In genomic region chr1:238254935-238255334, GRCh38 we compare ENCODE assay signal across 25 cellular contexts.
DNase-seq lines count a peak whose midpoint lies in the region; ATAC-seq, FAIRE-seq and TF ChIP-seq lines count a peak whose summit lies in the region.
"Had no signal": no experiment of that assay in that cellular context is flagged by ENCODE, and none has a peak within 500 bp of the region (broad histone marks: within the 10 kb centered on the region; RNA-seq: fewer than 3 reads in every experiment).

No MANE protein-coding gene starts in this region.

- no peak overlapping the region for H2BK20ac ChIP-seq in H1 (ENCODE audit: low read length)

- no peaks in the 10 kb centered on the region for H3K36me3 ChIP-seq in HUES48 (ENCODE audit: control insufficient read depth, insufficient read depth, low read length)
- no peaks in the 10 kb centered on the region for H3K36me3 ChIP-seq in H1 (ENCODE audit: control insufficient read depth in 2 of 4, insufficient read depth in 4 of 4, low read length in 3 of 4)
- H3K36me3 ChIP-seq in mesendoderm (ENCODE audit: control insufficient read depth, insufficient read depth, low read length): no peaks in the 10 kb centered on the region
- H3K36me3 ChIP-seq: HAP-1, SJCRH30 had no signal

- H3K4me2 ChIP-seq in H1 (ENCODE audit: insufficient read depth in 1 of 2, low read depth in 2 of 2, low read length in 2 of 2) (peak overlapping the region in 1 of 2 experiments; percentile 6; a peak in 1 of 4 replicates), mesendoderm (ENCODE audit: low read length) (no peak overlapping the region)

- H4K20me1 ChIP-seq in H1 (replicated peaks in 1 of 2; ENCODE audit: control insufficient read depth in 1 of 2, insufficient read depth in 2 of 2, low read length in 2 of 2): no peaks in the 10 kb centered on the region

- H2AK5ac ChIP-seq in H1 (ENCODE audit: low read depth, low read length) (no peak overlapping the region), mesendoderm (ENCODE audit: low read length) (no peak overlapping the region)

- TF ChIP-seq POLR2A in H1 (IDR thresholded peaks at IDR 0.05; ENCODE audit: control extremely low read depth in 1 of 2, low read depth in 2 of 2, low read length in 2 of 2): no peak

- H4K5ac ChIP-seq in H1 (ENCODE audit: insufficient read length, low read depth, low read length): peak overlapping the region; percentile 62
- no peak overlapping the region for H4K5ac ChIP-seq in mesendoderm (ENCODE audit: low read length)

- CTCF ChIA-PET in H1 (lab: Charles Lee; ENCODE audit: partially characterized antibody): interaction anchor here (1.0 to 1.7 kb wide), 3 partner anchors 12 to 391 kb away, joined by 3 to 7 read pairs (median 4); no protein-coding TSS in a partner anchor

- no peak overlapping the region for H3K14ac ChIP-seq in H1 (ENCODE audit: insufficient read length)

- H2BK5ac ChIP-seq in H1 (ENCODE audit: low read depth, low read length) (0 out of 2 replicates have a peak overlapping the region, but pooled peaks have one; percentile 2), mesendoderm (ENCODE audit: low read length) (no peak overlapping the region)

- no peaks in the 10 kb centered on the region for H3K79me2 ChIP-seq in H1 (ENCODE audit: control insufficient read depth in 1 of 2, insufficient read depth in 2 of 2, low read length in 2 of 2)
- H3K79me2 ChIP-seq in mesendoderm (ENCODE audit: control insufficient read depth, insufficient read depth, low read length): no peaks in the 10 kb centered on the region

- FAIRE-seq in H1 (lab: Jason Lieb, UNC): peak; percentile 55
- FAIRE-seq: GM12892, GM19239 had no signal

- no peak for DNase-seq in H1 (ENCODE audit: low read depth in 1 of 2, low spot score in 2 of 2)
- peak; percentile 6 for DNase-seq in mesendoderm
- DNase-seq in NCI-H226: no peak
- no peak for DNase-seq in AG20443 (ENCODE audit: low spot score)
- no peak for DNase-seq in stimulated activated CD4-positive, alpha-beta T cell treated with anti-CD3 and anti-CD28 coated beads, Interleukin-1b, Interleukin-23, amount 100 ng/mL, for 48 hours
- DNase-seq: Calu3, DMS153, DND-41, HFFc6, NCI-H1048, NCI-H1417 treated with DMSO at 0.1 percent for 48 hours, NCI-H1694 treated with DMSO at 0.1 percent for 48 hours, NCI-H2081, NCI-H2227 treated with DMSO at 0.1 percent for 48 hours, NCI-H510A, NCI-H748 treated with DMSO at 0.1 percent for 48 hours, PC-3, SJCRH30 had no signal

- H2BK120ac ChIP-seq in H1 (replicated peaks; ENCODE audit: low read depth, low read length) (no peak overlapping the region), mesendoderm (ENCODE audit: low read depth, low read length) (no peak overlapping the region)

- H4K8ac ChIP-seq in H1 (ENCODE audit: extremely low read depth, insufficient read depth, low read length) (no peak overlapping the region), mesendoderm (ENCODE audit: low read depth, low read length) (no peak overlapping the region)

- H2BK15ac ChIP-seq in H1 (ENCODE audit: low read length) (no peak overlapping the region), mesendoderm (replicated peaks; ENCODE audit: low read depth) (no peak overlapping the region)

- peak overlapping the region; percentile 57 for H3K27ac ChIP-seq in HUES48 (ENCODE audit: low read depth, low read length)
- no peak overlapping the region; the same call in 1 of the 2 replicates for H3K27ac ChIP-seq in H1 (ENCODE audit: low read depth, low read length)
- H3K27ac ChIP-seq in mesendoderm (ENCODE audit: low read depth, low read length): no peak overlapping the region
- H3K27ac ChIP-seq: SJCRH30 had no signal

- H3K9ac ChIP-seq in HUES48 (ENCODE audit: low read depth, low read length): no peak overlapping the region
- H3K9ac ChIP-seq in H1 (replicated peaks in 1 of 4; ENCODE audit: extremely low read depth in 1 of 4, low read depth in 3 of 4, low read length in 3 of 4): no peak overlapping the region
- H3K9ac ChIP-seq in mesendoderm (ENCODE audit: low read length): no peak overlapping the region

- no peak overlapping the region for H3K56ac ChIP-seq in H1 (replicated peaks; ENCODE audit: insufficient read length, low read depth, low read length)
- H3K56ac ChIP-seq in mesendoderm (ENCODE audit: low read length): no peak overlapping the region

- H3K79me1 ChIP-seq in H1 (ENCODE audit: low read depth, low read length) (no peaks in the 10 kb centered on the region), mesendoderm (ENCODE audit: low read length) (no peaks in the 10 kb centered on the region)

- no peaks in the 10 kb centered on the region for H3K9me3 ChIP-seq in HUES48 (ENCODE audit: control insufficient read depth, insufficient read depth, low read length)
- H3K9me3 ChIP-seq in H1 (ENCODE audit: insufficient read depth in 2 of 2, low read depth in 1 of 2, low read length in 1 of 2): no peaks in the 10 kb centered on the region
- H3K9me3 ChIP-seq: HAP-1, SJCRH30 had no signal

- TF ChIP-seq EP300 in H1 (IDR thresholded peaks at IDR 0.05; ENCODE audit: borderline replicate concordance in 1 of 2, low read depth in 2 of 2, low read length in 2 of 2): no peak

- H3K23me2 ChIP-seq in H1 (ENCODE audit: low read depth, low read length): no peaks in the 10 kb centered on the region

- no peak overlapping the region for H2BK12ac ChIP-seq in H1 (ENCODE audit: low read depth, low read length)

- H3K4me1 ChIP-seq in HUES48 (ENCODE audit: control insufficient read depth, insufficient read depth, low read length): peaks cover 30% of the 10 kb centered on the region
- H3K4me1 ChIP-seq in H1 (replicated peaks in 1 of 4; ENCODE audit: control insufficient read depth in 3 of 4, insufficient read depth in 4 of 4, low read length in 3 of 4): peaks cover 0 to 6% (median 5%) of the 10 kb centered on the region in 4 experiments; a peak in 4 of 7 replicates
- H3K4me1 ChIP-seq in mesendoderm (ENCODE audit: control insufficient read depth, low read depth, low read length): no peaks in the 10 kb centered on the region
- H3K4me1 ChIP-seq: HAP-1, SJCRH30 had no signal

- no peak overlapping the region for H3K4ac ChIP-seq in H1 (replicated peaks; ENCODE audit: insufficient read length, low read depth, low read length)
- no peak overlapping the region for H3K4ac ChIP-seq in mesendoderm (ENCODE audit: low read depth, low read length)

- no peak overlapping the region for H4K91ac ChIP-seq in H1 (replicated peaks; ENCODE audit: insufficient read length, low read length)

- H3K18ac ChIP-seq in H1 (ENCODE audit: extremely low read depth, low read length) (no peak overlapping the region), mesendoderm (ENCODE audit: low read length) (no peak overlapping the region)

- TF ChIP-seq CTCF in H1 (IDR thresholded peaks at IDR 0.05; ENCODE audit: control extremely low read depth in 1 of 3, insufficient read depth in 1 of 3, low read depth in 1 of 3, low read length in 3 of 3): no peak

- H2AFZ ChIP-seq in H1 (ENCODE audit: low read length): no peak overlapping the region

- TF ChIP-seq RAD21 in H1 (IDR thresholded peaks at IDR 0.05 in 1 of 2, conservative IDR thresholded peaks at IDR 0.05 in 1 of 2; ENCODE audit: low read depth in 2 of 2, low read length in 2 of 2): no peak

- H3K23ac ChIP-seq in H1 (ENCODE audit: insufficient read length) (no peak overlapping the region), mesendoderm (ENCODE audit: low read length) (no peak overlapping the region)

- WGBS in H1 (ENCODE audit: extremely low coverage in 1 of 2, insufficient coverage in 1 of 2, insufficient read length in 1 of 2, insufficient replicate concordance in 2 of 2, low coverage in 1 of 2, low lambda C conversion rate in 2 of 2, missing lambda C conversion rate in 1 of 2), 2 experiments: 34% methylated on average over 3 of the region's 3 CpGs; no CpG with 5 or more reads in 1 of the 2 experiments
- WGBS in mesendoderm (ENCODE audit: extremely low coverage, insufficient coverage, low lambda C conversion rate): no CpG with 5 or more reads among the region's 3 CpGs

- POLR2A ChIA-PET in H1 (lab: Charles Lee; ENCODE audit: partially characterized antibody): no interaction called here

- H3K27me3 ChIP-seq in HUES48 (ENCODE audit: control insufficient read depth, insufficient read depth, low read length) (no peaks in the 10 kb centered on the region), H1 (replicated peaks in 1 of 4; ENCODE audit: control insufficient read depth in 3 of 4, extremely low read depth in 1 of 4, insufficient read depth in 3 of 4, low read length in 3 of 4) (no peaks in the 10 kb centered on the region), mesendoderm (ENCODE audit: insufficient read depth, low read length, poor library complexity) (no peaks in the 10 kb centered on the region)
- H3K27me3 ChIP-seq: SJCRH30 had no signal

- no peak for ATAC-seq in GM19023 (IDR thresholded peaks at IDR 0.05; ENCODE audit: unreplicated experiment)
- ATAC-seq: PC-3, Right ventricle myocardium inferior, SK-N-SH treated with all-trans-retinoic acid at 6 μM for 48 hours had no signal

- H3K4me3 ChIP-seq in HUES48 (ENCODE audit: low read depth, low read length) (no peak overlapping the region; the same call in 1 of the 2 replicates), H1 (ENCODE audit: extremely low read depth in 1 of 4, insufficient read depth in 2 of 4, low read depth in 3 of 4, low read length in 4 of 4) (no peak overlapping the region), mesendoderm (ENCODE audit: low read length) (no peak overlapping the region)
- H3K4me3 ChIP-seq: HAP-1, SJCRH30 had no signal

TF ChIP-seq in H1, 55 proteins besides CTCF, POLR2A, EP300 and RAD21:
- TF ChIP-seq BCL11A (IDR thresholded peaks at IDR 0.05; ENCODE audit: low read depth in 2 of 2, low read length in 2 of 2): no peak
- peak; percentile 67; the same call in 1 of the 2 replicates for TF ChIP-seq TEAD4 (IDR thresholded peaks at IDR 0.05; ENCODE audit: low read depth, low read length)
